8 cellular contexts compared by ENCODE assay signal in the genomic region with DNA sequence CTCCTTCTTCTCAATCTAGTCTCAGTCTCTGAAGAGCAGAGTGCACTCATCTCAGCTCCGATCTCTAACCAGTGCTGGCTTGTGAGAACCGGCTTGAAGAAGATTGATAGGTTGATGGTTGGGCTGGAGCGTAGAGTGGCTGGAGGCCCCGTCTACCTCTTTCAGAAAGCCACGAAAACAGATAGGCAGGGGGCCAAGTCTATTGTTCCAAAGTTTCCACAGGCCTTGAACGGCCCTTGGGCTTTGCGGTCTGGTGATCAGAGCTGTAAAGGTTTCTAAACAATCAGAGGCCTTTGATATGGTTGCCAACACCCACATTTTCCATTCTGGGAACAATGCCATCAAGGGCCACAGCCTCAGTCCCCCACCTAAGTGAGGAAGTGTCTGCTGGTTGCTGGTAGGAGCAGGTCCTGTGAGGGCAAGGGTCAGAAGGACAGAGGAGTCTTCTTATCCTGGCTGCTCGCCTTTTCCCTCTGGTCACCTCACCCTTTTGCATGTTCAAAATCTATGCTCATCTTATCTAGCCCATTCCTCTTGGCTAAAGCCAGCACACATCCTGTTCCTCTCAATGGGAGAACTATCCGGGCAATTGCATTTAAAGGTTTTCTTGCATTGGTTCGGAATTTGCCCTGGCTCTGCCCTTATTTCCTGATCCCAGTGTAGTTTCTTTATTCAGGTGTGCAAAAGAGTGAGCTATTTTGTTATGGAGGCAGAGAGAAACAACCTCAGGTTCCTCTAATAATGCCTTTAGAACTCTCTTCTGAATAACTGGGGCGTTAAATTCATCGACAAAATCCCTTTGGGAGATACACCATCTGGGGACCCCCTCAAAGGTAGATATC.
A peak's percentile ranks its signal among the peaks of the same experiment; 100 is the strongest.
DNase-seq lines count a peak whose midpoint lies in the region; ATAC-seq lines count a peak whose summit lies in the region.

No MANE protein-coding gene starts in this region.

- H3K9me3 Mint-ChIP-seq in activated naive CD4-positive, alpha-beta T cell treated with anti-CD3 and anti-CD28 coated beads, Interleukin-2, amount 10 ng/mL, durations not matched to agents 7 days and 5 days: peaks cover 5% of the 10 kb centered on the region
- no peaks in the 10 kb centered on the region for H3K9me3 Mint-ChIP-seq in immature natural killer cell

- ATAC-seq in HG03354 (IDR thresholded peaks at IDR 0.05; ENCODE audit: poor library complexity, severe bottlenecking, unreplicated experiment): peak; percentile 50

- peak overlapping the region; percentile 99 for H3K27ac Mint-ChIP-seq in activated naive CD4-positive, alpha-beta T cell treated with anti-CD3 and anti-CD28 coated beads, Interleukin-2, amount 10 ng/mL, durations not matched to agents 7 days and 5 days
- peak overlapping the region; percentile 100 for H3K27ac Mint-ChIP-seq in immature natural killer cell

- peaks cover 63% of the 10 kb centered on the region for H3K4me1 Mint-ChIP-seq in activated naive CD4-positive, alpha-beta T cell treated with anti-CD3 and anti-CD28 coated beads, Interleukin-2, amount 10 ng/mL, durations not matched to agents 7 days and 5 days
- H3K4me1 Mint-ChIP-seq in immature natural killer cell: peaks cover 68 to 76% of the 10 kb centered on the region in 2 donors

- H3K36me3 Mint-ChIP-seq in activated naive CD4-positive, alpha-beta T cell treated with anti-CD3 and anti-CD28 coated beads, Interleukin-2, amount 10 ng/mL, durations not matched to agents 7 days and 5 days: peaks cover 7% of the 10 kb centered on the region
- H3K36me3 Mint-ChIP-seq in immature natural killer cell: peaks cover 4 to 8% (median 5%) of the 10 kb centered on the region in 3 donors

- no peaks in the 10 kb centered on the region for H3K27me3 Mint-ChIP-seq in activated naive CD4-positive, alpha-beta T cell treated with anti-CD3 and anti-CD28 coated beads, Interleukin-2, amount 10 ng/mL, durations not matched to agents 7 days and 5 days
- H3K27me3 Mint-ChIP-seq in immature natural killer cell (ENCODE audit: low read depth in 3 of 3): peaks cover 29 to 42% (median 29%) of the 10 kb centered on the region in 3 donors

- CTCF ChIA-PET in activated naive CD4-positive, alpha-beta T cell treated with anti-CD3 and anti-CD28 coated beads, Interleukin-2, amount 10 ng/mL, durations not matched to agents 7 days and 5 days (lab: Charles Lee): interaction anchor here (1.2 to 2.0 kb wide), 5 partner anchors 12 to 69 kb away, joined by 4 to 7 read pairs (median 4); no protein-coding TSS in a partner anchor

- H3K4me3 Mint-ChIP-seq in activated naive CD4-positive, alpha-beta T cell treated with anti-CD3 and anti-CD28 coated beads, Interleukin-2, amount 10 ng/mL, durations not matched to agents 7 days and 5 days: peak overlapping the region; percentile 69
- peak overlapping the region; percentile 83 to 98 (median 95) for H3K4me3 Mint-ChIP-seq in immature natural killer cell

- peak; percentile 13 for DNase-seq in NCI-H146 (lab: John Stamatoyannopoulos, UW)
- no peak for DNase-seq in NCI-H146 treated with DMSO at 0.1 percent for 48 hours (lab: John Stamatoyannopoulos, UW; ENCODE audit: unreplicated experiment)
- DNase-seq in RPMI7951 (ENCODE audit: low read depth): peak; percentile 100
- DNase-seq in activated naive CD4-positive, alpha-beta T cell treated with anti-CD3 and anti-CD28 coated beads, Interleukin-2, amount 10 ng/mL, durations not matched to agents 7 days and 5 days: peak; percentile 78
- peak; percentile 73 to 81 (median 76) for DNase-seq in immature natural killer cell
- DNase-seq in stimulated activated CD4-positive, alpha-beta T cell treated with anti-CD3 and anti-CD28 coated beads, Interleukin-2, amount 100 ng/mL, for 24 hours: peak; percentile 72 to 75
- no peak for DNase-seq in retina

Comparison
In these comparisons a context has a peak if more than half of its experiments do, and no peak if none do; other contexts are left out.
1. DNase-seq: peak in NCI-H146 (single experiment), RPMI7951 (single experiment), activated naive CD4-positive, alpha-beta T cell treated with anti-CD3 and anti-CD28 coated beads, Interleukin-2, amount 10 ng/mL, durations not matched to agents 7 days and 5 days (single experiment), immature natural killer cell (3 of 3) and stimulated activated CD4-positive, alpha-beta T cell treated with anti-CD3 and anti-CD28 coated beads, Interleukin-2, amount 100 ng/mL, for 24 hours (2 of 2); none in NCI-H146 treated with DMSO at 0.1 percent for 48 hours (single experiment) and retina (single experiment).